10 cellular contexts compared by ENCODE assay signal in the genomic region with DNA sequence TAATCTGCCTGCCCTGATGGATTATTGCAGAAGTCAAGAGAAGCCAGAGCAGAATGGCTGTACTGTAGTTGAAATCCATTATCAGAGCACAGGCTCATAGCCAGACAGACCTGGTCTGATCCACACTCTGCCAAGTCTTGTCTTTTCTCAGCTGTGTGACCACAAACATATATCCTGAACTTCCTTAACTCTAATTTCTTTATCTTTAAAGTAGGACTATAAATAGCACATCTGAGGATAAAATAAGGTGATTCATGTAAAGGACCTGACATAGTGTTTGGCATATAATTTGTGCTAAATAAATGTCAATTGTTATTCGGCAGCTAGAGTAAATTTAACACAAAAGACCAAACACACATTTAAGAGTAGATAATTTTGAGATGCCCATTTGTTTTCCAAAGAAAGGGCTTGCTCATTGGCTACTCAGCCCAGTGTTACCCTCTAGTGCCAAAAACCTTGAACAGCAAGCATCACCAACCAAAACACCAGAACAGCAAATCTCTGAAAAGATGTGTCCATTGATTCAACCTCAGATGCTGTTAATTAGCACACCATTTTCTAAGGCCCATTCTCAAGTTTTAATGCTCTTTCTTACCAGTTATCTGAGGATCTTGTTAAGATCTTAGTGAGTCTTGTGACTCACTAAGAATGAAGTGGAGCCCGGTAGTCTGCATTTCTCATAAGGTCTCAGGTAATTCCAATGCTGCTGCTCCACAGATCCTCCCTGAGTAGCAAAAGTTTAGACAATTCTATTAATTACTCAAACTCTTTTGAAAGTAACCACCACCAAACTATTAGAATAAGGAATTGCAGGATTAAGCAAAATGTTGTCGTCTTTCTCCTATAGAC.
DNase-seq lines count a peak whose midpoint lies in the region; ATAC-seq and TF ChIP-seq lines count a peak whose summit lies in the region.
"Had no signal": no experiment of that assay in that cellular context is flagged by ENCODE, and none has a peak within 500 bp of the region (broad histone marks: within the 10 kb centered on the region; RNA-seq: fewer than 3 reads in every experiment).

No MANE protein-coding gene starts in this region.

- CTCF ChIA-PET in CD4-positive, alpha-beta T cell (lab: Charles Lee): no interaction called here

- H3K4me3 Mint-ChIP-seq in chondrocyte (ENCODE audit: unreplicated experiment): no peak overlapping the region
- H3K4me3 Mint-ChIP-seq in CD4-positive, alpha-beta T cell: no peak overlapping the region
- H3K4me3 Mint-ChIP-seq: dendritic cell treated with granulocyte-macrophage colony-stimulating factor and Interleukin-4, amounts not matched to agents 40 ng/mL and 50 ng/mL, for 4 days had no signal

- no peak overlapping the region for H3K27ac ChIP-seq in CD4-positive, alpha-beta T cell (ENCODE audit: low read depth, low read length)
- H3K27ac ChIP-seq in aorta (ENCODE audit: low read depth in 1 of 2, low read length in 2 of 2): no peak overlapping the region

- H3K36me3 Mint-ChIP-seq in chondrocyte (ENCODE audit: low read depth): peaks cover 3% of the 10 kb centered on the region
- H3K36me3 Mint-ChIP-seq in CD4-positive, alpha-beta T cell (ENCODE audit: low read depth): no peaks in the 10 kb centered on the region

- DNase-seq in ELR (ENCODE audit: low read depth): peak; percentile 55
- DNase-seq in chondrocyte (ENCODE audit: low spot score): no peak
- DNase-seq in midbrain (lab: John Stamatoyannopoulos, UW): peak; percentile 40
- no peak for DNase-seq in NCI-H526 treated with DMSO at 0.1 percent for 48 hours (lab: John Stamatoyannopoulos, UW)
- no peak for DNase-seq in CD4-positive, alpha-beta T cell
- no peak for DNase-seq in aorta
- DNase-seq: stimulated activated naive CD8-positive, alpha-beta T cell treated with anti-CD3 and anti-CD28 coated beads, Interleukin-15, Interleukin-2, amounts not matched to agents 100 U/mL and 50 U/mL, for 24 hours had no signal

- TF ChIP-seq CTCF in LNCAP (IDR thresholded peaks at IDR 0.05): peak; percentile 44
- TF ChIP-seq CTCF in chondrocyte (IDR thresholded peaks at IDR 0.05): peak; percentile 75
- TF ChIP-seq CTCF in CD4-positive, alpha-beta T cell (IDR thresholded peaks at IDR 0.05): no peak

- POLR2A ChIA-PET in CD4-positive, alpha-beta T cell (lab: Charles Lee): no interaction called here

- WGBS in aorta, 2 donors: 66% methylated on average over 3 of the region's 3 CpGs

- no peaks in the 10 kb centered on the region for H3K36me3 ChIP-seq in aorta (ENCODE audit: control insufficient read depth in 1 of 2, insufficient read depth in 2 of 2, low read length in 1 of 2)

- peaks cover 15% of the 10 kb centered on the region for H3K9me3 Mint-ChIP-seq in chondrocyte (ENCODE audit: low read depth)
- H3K9me3 Mint-ChIP-seq in CD4-positive, alpha-beta T cell: peaks cover 2% of the 10 kb centered on the region
- H3K9me3 Mint-ChIP-seq: dendritic cell treated with granulocyte-macrophage colony-stimulating factor and Interleukin-4, amounts not matched to agents 40 ng/mL and 50 ng/mL, for 4 days had no signal

- no peaks in the 10 kb centered on the region for H3K4me1 Mint-ChIP-seq in chondrocyte (ENCODE audit: low read depth)
- H3K4me1 Mint-ChIP-seq in CD4-positive, alpha-beta T cell (ENCODE audit: low read depth): no peaks in the 10 kb centered on the region

- no peak overlapping the region for H3K27ac Mint-ChIP-seq in chondrocyte (ENCODE audit: unreplicated experiment)
- H3K27ac Mint-ChIP-seq in CD4-positive, alpha-beta T cell: no peak overlapping the region
- H3K27ac Mint-ChIP-seq: dendritic cell treated with granulocyte-macrophage colony-stimulating factor and Interleukin-4, amounts not matched to agents 40 ng/mL and 50 ng/mL, for 4 days had no signal

- no peaks in the 10 kb centered on the region for H3K4me1 ChIP-seq in aorta (ENCODE audit: control insufficient read depth in 1 of 2, insufficient read depth in 2 of 2, low read length in 2 of 2)

- no peak overlapping the region for H3K4me3 ChIP-seq in aorta (ENCODE audit: low read length in 2 of 2)

- intact Hi-C loops in CD4-positive, alpha-beta T cell (cut with DNase I, micrococcal nuclease): no loop called here
- intact Hi-C loops in aorta (cut with DNase I): no loop called here

- ATAC-seq in HG02610 (IDR thresholded peaks at IDR 0.05; ENCODE audit: unreplicated experiment) (no peak), aorta (ENCODE audit: low FRiP score) (no peak)
- no peak for ATAC-seq in CD4-positive, alpha-beta T cell (ENCODE audit: poor library complexity)
- ATAC-seq: stimulated activated naive CD8-positive, alpha-beta T cell treated with anti-CD3 and anti-CD28 coated beads, Interleukin-15, Interleukin-2, amounts not matched to agents 100 U/mL and 50 U/mL, for 24 hours had no signal

- H3K27me3 Mint-ChIP-seq in chondrocyte (ENCODE audit: low read depth): no peaks in the 10 kb centered on the region
- no peaks in the 10 kb centered on the region for H3K27me3 Mint-ChIP-seq in CD4-positive, alpha-beta T cell
- H3K27me3 Mint-ChIP-seq: dendritic cell treated with granulocyte-macrophage colony-stimulating factor and Interleukin-4, amounts not matched to agents 40 ng/mL and 50 ng/mL, for 4 days had no signal

- no peaks in the 10 kb centered on the region for H3K9me3 ChIP-seq in CD4-positive, alpha-beta T cell (ENCODE audit: control insufficient read depth, low read length)
- no peaks in the 10 kb centered on the region for H3K9me3 ChIP-seq in aorta (ENCODE audit: control insufficient read depth, low read length)

- H3K27me3 ChIP-seq in CD4-positive, alpha-beta T cell (ENCODE audit: control insufficient read depth, insufficient read depth, low read length): no peaks in the 10 kb centered on the region
- no peaks in the 10 kb centered on the region for H3K27me3 ChIP-seq in aorta (ENCODE audit: control insufficient read depth in 1 of 2, insufficient read depth in 2 of 2, low read length in 1 of 2)

Comparison
In these comparisons a context has a peak if more than half of its experiments do, and no peak if none do; other contexts are left out.
1. DNase-seq: peak in ELR (single experiment) and midbrain (single experiment); none in chondrocyte (single experiment), NCI-H526 treated with DMSO at 0.1 percent for 48 hours (single experiment), CD4-positive, alpha-beta T cell (0 of 10) and aorta (0 of 2).